10 cellular contexts compared by ENCODE assay signal in the genomic region with DNA sequence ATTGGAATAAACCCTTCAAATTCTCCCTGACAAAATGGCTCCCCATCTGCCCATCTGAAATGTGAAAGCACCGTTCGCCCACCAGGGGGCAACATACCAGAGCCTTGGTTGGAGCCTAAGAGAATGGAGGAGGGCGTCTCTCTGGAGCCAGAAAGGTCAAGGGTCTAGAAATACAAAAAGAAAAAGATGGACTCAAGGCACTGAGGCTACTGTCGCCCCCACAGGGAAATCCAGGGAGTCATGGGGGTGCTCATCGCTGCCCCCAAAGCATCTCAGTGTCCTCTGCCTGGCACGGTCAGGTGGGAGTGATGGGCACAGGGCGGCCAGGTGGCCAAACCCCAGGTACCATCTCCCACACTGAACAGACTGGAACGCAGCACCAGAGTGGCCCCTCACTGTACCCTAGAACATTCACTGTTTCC.
DNase-seq lines count a peak whose midpoint lies in the region; ATAC-seq, FAIRE-seq and TF ChIP-seq lines count a peak whose summit lies in the region.
"Had no signal": no experiment of that assay in that cellular context is flagged by ENCODE, and none has a peak within 500 bp of the region (broad histone marks: within the 10 kb centered on the region; RNA-seq: fewer than 3 reads in every experiment).

No MANE protein-coding gene starts in this region.

- H3K27me3 ChIP-seq in colonic mucosa (no peaks in the 10 kb centered on the region), neutrophil (no peaks in the 10 kb centered on the region)
- H3K27me3 ChIP-seq: SJSA1 had no signal

- H3K4me3 ChIP-seq in colonic mucosa (no peak overlapping the region), neutrophil (ENCODE audit: low read depth in 1 of 2, low read length in 1 of 2) (no peak overlapping the region)
- H3K4me3 ChIP-seq: SJSA1, skin epidermis had no signal

- no TSS peak for BruUV-seq in Calu3 (replicated peaks; lab: Mats Ljungman, UMichigan)

- H3K27ac ChIP-seq in colonic mucosa (no peak overlapping the region), neutrophil (no peak overlapping the region)
- H3K27ac ChIP-seq: SJSA1, skin epidermis had no signal

- H3K4me1 ChIP-seq in colonic mucosa (no peaks in the 10 kb centered on the region), neutrophil (ENCODE audit: control insufficient read depth in 1 of 2, insufficient read depth in 1 of 2, low read depth in 1 of 2, low read length in 1 of 2) (no peaks in the 10 kb centered on the region)
- H3K4me1 ChIP-seq: SJSA1 had no signal

- H3K27ac Mint-ChIP-seq in Calu3 (ENCODE audit: unreplicated experiment) (no peak overlapping the region), WTC11 (no peak overlapping the region)

- DNase-seq in Calu3, result peak; percentile 61
- DNase-seq in HTR-8/SVneo (ENCODE audit: insufficient read length, low spot score), result peak; percentile 60
- DNase-seq in WTC11 (ENCODE audit: low spot score), result peak; percentile 67
- DNase-seq in colonic mucosa, result peak; percentile 32
- DNase-seq in NK-92 treated with Interleukin-12 subunit alpha and Interleukin-12 subunit beta, amount 100 ng/mL, for 24 hours (lab: John Stamatoyannopoulos, UW), result no peak
- no peak for DNase-seq in cortex of kidney (lab: John Stamatoyannopoulos, UW)

- ATAC-seq in WTC11 (peak; percentile 73), HG02623 (IDR thresholded peaks at IDR 0.05; ENCODE audit: unreplicated experiment) (no peak)

- H3K4me1 Mint-ChIP-seq in Calu3 (ENCODE audit: low read depth, unreplicated experiment) (no peaks in the 10 kb centered on the region), WTC11 (peaks cover 3% of the 10 kb centered on the region; the same call in 1 of the 2 replicates)

- H3K4me3 Mint-ChIP-seq in Calu3 (ENCODE audit: low read depth, unreplicated experiment) (no peak overlapping the region), WTC11 (no peak overlapping the region)

- POLR2A ChIA-PET in WTC11 (lab: Charles Lee), result no interaction called here

- H3K27me3 Mint-ChIP-seq in Calu3 (ENCODE audit: unreplicated experiment) (no peaks in the 10 kb centered on the region), WTC11 (ENCODE audit: low read depth) (no peaks in the 10 kb centered on the region)

- no peaks in the 10 kb centered on the region for H3K9me3 ChIP-seq in colonic mucosa
- H3K9me3 ChIP-seq in neutrophil, result no peaks in the 10 kb centered on the region
- H3K9me3 ChIP-seq: SJSA1 had no signal

- no peaks in the 10 kb centered on the region for H3K9me3 Mint-ChIP-seq in Calu3 (ENCODE audit: low read depth, unreplicated experiment)
- no peaks in the 10 kb centered on the region for H3K9me3 Mint-ChIP-seq in WTC11

- CTCF ChIA-PET in Calu3 (lab: Charles Lee) (no interaction called here), WTC11 (lab: Charles Lee) (interaction anchor here (0.6 to 6.6 kb wide), 2 partner anchors 164 to 188 kb away, joined by 3 to 37 read pairs; no protein-coding TSS in a partner anchor)

- intact Hi-C loops in Calu3 (cut with micrococcal nuclease; ENCODE audit: unreplicated experiment) (no loop called here), colonic mucosa (cut with DNase I) (no loop called here)

- FAIRE-seq in HTR-8/SVneo (lab: Jason Lieb, UNC), result no peak

- TF ChIP-seq CTCF in Calu3 (IDR thresholded peaks at IDR 0.05; ENCODE audit: unreplicated experiment), result peak; percentile 81
- TF ChIP-seq CTCF in WTC11 (IDR thresholded peaks at IDR 0.05), result peak; percentile 65; the same call in 1 of the 2 replicates
- no peak for TF ChIP-seq CTCF in colonic mucosa (IDR thresholded peaks at IDR 0.05)
- peak; percentile 32 for TF ChIP-seq CTCF in neutrophil (IDR thresholded peaks at IDR 0.05)

- H3K36me3 ChIP-seq in colonic mucosa (peaks cover 16% of the 10 kb centered on the region), neutrophil (peaks cover 90% of the 10 kb centered on the region)

- H3K36me3 Mint-ChIP-seq in Calu3 (ENCODE audit: insufficient read depth, unreplicated experiment) (peaks cover 49% of the 10 kb centered on the region), WTC11 (peaks cover 84% of the 10 kb centered on the region)

- H3K9ac ChIP-seq in colonic mucosa (ENCODE audit: low read depth in 2 of 2, low read length in 2 of 2), result no peak overlapping the region

TF ChIP-seq in WTC11, 78 proteins besides CTCF, POLR2A, EP300 and RAD21:
- TF ChIP-seq, protein P1, sequence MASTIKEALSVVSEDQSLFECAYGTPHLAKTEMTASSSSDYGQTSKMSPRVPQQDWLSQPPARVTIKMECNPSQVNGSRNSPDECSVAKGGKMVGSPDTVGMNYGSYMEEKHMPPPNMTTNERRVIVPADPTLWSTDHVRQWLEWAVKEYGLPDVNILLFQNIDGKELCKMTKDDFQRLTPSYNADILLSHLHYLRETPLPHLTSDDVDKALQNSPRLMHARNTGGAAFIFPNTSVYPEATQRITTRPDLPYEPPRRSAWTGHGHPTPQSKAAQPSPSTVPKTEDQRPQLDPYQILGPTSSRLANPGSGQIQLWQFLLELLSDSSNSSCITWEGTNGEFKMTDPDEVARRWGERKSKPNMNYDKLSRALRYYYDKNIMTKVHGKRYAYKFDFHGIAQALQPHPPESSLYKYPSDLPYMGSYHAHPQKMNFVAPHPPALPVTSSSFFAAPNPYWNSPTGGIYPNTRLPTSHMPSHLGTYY (CRISPR knock-in tag; IDR thresholded peaks at IDR 0.05), result no peak
- TF ChIP-seq ZNF317 (CRISPR knock-in tag; IDR thresholded peaks at IDR 0.05; ENCODE audit: borderline replicate concordance, low read depth) (no peak), FOXP1 (CRISPR knock-in tag; IDR thresholded peaks at IDR 0.05; ENCODE audit: borderline replicate concordance) (no peak), NR3C1 (CRISPR knock-in tag; conservative IDR thresholded peaks at IDR 0.05; ENCODE audit: low read depth) (no peak), MYBL2 (CRISPR knock-in tag; IDR thresholded peaks at IDR 0.05) (no peak), ZNF138 (CRISPR knock-in tag; conservative IDR thresholded peaks at IDR 0.05) (no peak), ZNF671 (CRISPR knock-in tag; IDR thresholded peaks at IDR 0.05) (no peak), NFE2L1 (CRISPR knock-in tag; IDR thresholded peaks at IDR 0.05) (no peak), GTF2I (CRISPR knock-in tag; conservative IDR thresholded peaks at IDR 0.05) (no peak), ATF1 (CRISPR knock-in tag; IDR thresholded peaks at IDR 0.05) (no peak), SMAD3 (CRISPR knock-in tag; IDR thresholded peaks at IDR 0.05; ENCODE audit: borderline replicate concordance) (no peak), ETV6 (CRISPR knock-in tag; IDR thresholded peaks at IDR 0.05) (no peak), ZNF423 (CRISPR knock-in tag; IDR thresholded peaks at IDR 0.05) (no peak), SMAD4 (CRISPR knock-in tag; IDR thresholded peaks at IDR 0.05) (no peak), OVOL2 (CRISPR knock-in tag; IDR thresholded peaks at IDR 0.05; ENCODE audit: borderline replicate concordance) (no peak), GABPB1 (CRISPR knock-in tag; IDR thresholded peaks at IDR 0.05) (no peak), CREB1 (CRISPR knock-in tag; IDR thresholded peaks at IDR 0.05) (no peak)
- TF ChIP-seq, protein P2, sequence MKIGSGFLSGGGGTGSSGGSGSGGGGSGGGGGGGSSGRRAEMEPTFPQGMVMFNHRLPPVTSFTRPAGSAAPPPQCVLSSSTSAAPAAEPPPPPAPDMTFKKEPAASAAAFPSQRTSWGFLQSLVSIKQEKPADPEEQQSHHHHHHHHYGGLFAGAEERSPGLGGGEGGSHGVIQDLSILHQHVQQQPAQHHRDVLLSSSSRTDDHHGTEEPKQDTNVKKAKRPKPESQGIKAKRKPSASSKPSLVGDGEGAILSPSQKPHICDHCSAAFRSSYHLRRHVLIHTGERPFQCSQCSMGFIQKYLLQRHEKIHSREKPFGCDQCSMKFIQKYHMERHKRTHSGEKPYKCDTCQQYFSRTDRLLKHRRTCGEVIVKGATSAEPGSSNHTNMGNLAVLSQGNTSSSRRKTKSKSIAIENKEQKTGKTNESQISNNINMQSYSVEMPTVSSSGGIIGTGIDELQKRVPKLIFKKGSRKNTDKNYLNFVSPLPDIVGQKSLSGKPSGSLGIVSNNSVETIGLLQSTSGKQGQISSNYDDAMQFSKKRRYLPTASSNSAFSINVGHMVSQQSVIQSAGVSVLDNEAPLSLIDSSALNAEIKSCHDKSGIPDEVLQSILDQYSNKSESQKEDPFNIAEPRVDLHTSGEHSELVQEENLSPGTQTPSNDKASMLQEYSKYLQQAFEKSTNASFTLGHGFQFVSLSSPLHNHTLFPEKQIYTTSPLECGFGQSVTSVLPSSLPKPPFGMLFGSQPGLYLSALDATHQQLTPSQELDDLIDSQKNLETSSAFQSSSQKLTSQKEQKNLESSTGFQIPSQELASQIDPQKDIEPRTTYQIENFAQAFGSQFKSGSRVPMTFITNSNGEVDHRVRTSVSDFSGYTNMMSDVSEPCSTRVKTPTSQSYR (CRISPR knock-in tag; IDR thresholded peaks at IDR 0.05), result no peak
- TF ChIP-seq, protein P3, sequence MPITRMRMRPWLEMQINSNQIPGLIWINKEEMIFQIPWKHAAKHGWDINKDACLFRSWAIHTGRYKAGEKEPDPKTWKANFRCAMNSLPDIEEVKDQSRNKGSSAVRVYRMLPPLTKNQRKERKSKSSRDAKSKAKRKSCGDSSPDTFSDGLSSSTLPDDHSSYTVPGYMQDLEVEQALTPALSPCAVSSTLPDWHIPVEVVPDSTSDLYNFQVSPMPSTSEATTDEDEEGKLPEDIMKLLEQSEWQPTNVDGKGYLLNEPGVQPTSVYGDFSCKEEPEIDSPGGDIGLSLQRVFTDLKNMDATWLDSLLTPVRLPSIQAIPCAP (CRISPR knock-in tag; IDR thresholded peaks at IDR 0.05), result no peak
- TF ChIP-seq, protein P4, sequence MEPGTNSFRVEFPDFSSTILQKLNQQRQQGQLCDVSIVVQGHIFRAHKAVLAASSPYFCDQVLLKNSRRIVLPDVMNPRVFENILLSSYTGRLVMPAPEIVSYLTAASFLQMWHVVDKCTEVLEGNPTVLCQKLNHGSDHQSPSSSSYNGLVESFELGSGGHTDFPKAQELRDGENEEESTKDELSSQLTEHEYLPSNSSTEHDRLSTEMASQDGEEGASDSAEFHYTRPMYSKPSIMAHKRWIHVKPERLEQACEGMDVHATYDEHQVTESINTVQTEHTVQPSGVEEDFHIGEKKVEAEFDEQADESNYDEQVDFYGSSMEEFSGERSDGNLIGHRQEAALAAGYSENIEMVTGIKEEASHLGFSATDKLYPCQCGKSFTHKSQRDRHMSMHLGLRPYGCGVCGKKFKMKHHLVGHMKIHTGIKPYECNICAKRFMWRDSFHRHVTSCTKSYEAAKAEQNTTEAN (CRISPR knock-in tag; IDR thresholded peaks at IDR 0.05), result no peak

Comparison
In these comparisons a context has a peak if more than half of its experiments do, and no peak if none do; other contexts are left out.
1. DNase-seq: peak in Calu3 (single experiment), HTR-8/SVneo (single experiment), WTC11 (single experiment) and colonic mucosa (single experiment); none in NK-92 treated with Interleukin-12 subunit alpha and Interleukin-12 subunit beta, amount 100 ng/mL, for 24 hours (single experiment) and cortex of kidney (single experiment).